9 cellular contexts compared by ENCODE assay signal in genomic region chr22:26360169-26360885, GRCh38.
A peak's percentile ranks its signal among the peaks of the same experiment; 100 is the strongest.
DNase-seq lines count a peak whose midpoint lies in the region; ATAC-seq and TF ChIP-seq lines count a peak whose summit lies in the region.
"Had no signal": no experiment of that assay in that cellular context is flagged by ENCODE, and none has a peak within 500 bp of the region (broad histone marks: within the 10 kb centered on the region; RNA-seq: fewer than 3 reads in every experiment).

No MANE protein-coding gene starts in this region.

- H3K27ac Mint-ChIP-seq in stimulated activated naive CD8-positive, alpha-beta T cell treated with anti-CD3 and anti-CD28 coated beads, Interleukin-15, amount 100 ng/mL, for 72 hours, result peak overlapping the region in 1 of 2 donors; percentile 54

- H2AFZ ChIP-seq in Karpas-422 (ENCODE audit: low read length) (peak overlapping the region; percentile 36; the same call in 1 of the 2 replicates), neuron (ENCODE audit: low read depth, low read length) (peak overlapping the region; percentile 91)

- DNase-seq in DMS153 treated with DMSO at 0.1 percent for 48 hours (lab: John Stamatoyannopoulos, UW; ENCODE audit: unreplicated experiment) (peak; percentile 69), Karpas-422 (peak; percentile 85), RWPE1 (ENCODE audit: low spot score) (peak; percentile 50), foreskin keratinocyte (peak in 1 of 2 donors; percentile 62)
- peak; percentile 40 for DNase-seq in activated T-helper 9 cell treated with anti-CD3 and anti-CD28 coated beads, Interleukin-2, amount 50 U/mL, for 16 hours (ENCODE audit: low read depth)
- DNase-seq in stimulated activated naive CD8-positive, alpha-beta T cell treated with anti-CD3 and anti-CD28 coated beads, Interleukin-15, amount 100 ng/mL, for 72 hours, result peak; percentile 50 to 60

- peaks cover 23% of the 10 kb centered on the region for H3K4me1 ChIP-seq in Karpas-422 (ENCODE audit: low read length)
- peaks cover 4% of the 10 kb centered on the region for H3K4me1 ChIP-seq in foreskin keratinocyte
- H3K4me1 ChIP-seq in neuron (ENCODE audit: insufficient read depth, low read length), result peaks cover 16% of the 10 kb centered on the region

- CTCF ChIA-PET in RWPE1 (lab: Yijun Ruan, JAX), result interaction anchor here (0.6 to 0.7 kb wide), 3 partner anchors 28 to 40 kb away, joined by 3 to 5 read pairs (median 3); no protein-coding TSS in a partner anchor

- H3K27me3 Mint-ChIP-seq in stimulated activated naive CD8-positive, alpha-beta T cell treated with anti-CD3 and anti-CD28 coated beads, Interleukin-15, amount 100 ng/mL, for 72 hours, result peaks cover 12% of the 10 kb centered on the region

- H3K27me3 ChIP-seq in Karpas-422 (ENCODE audit: low read length), result no peaks in the 10 kb centered on the region
- H3K27me3 ChIP-seq in foreskin keratinocyte, result peaks cover 4% of the 10 kb centered on the region
- no peaks in the 10 kb centered on the region for H3K27me3 ChIP-seq in neuron (ENCODE audit: insufficient read depth, low read length)

- H3K4me3 ChIP-seq in Karpas-422 (ENCODE audit: low read length) (peak overlapping the region; percentile 39; the same call in 1 of the 2 replicates), neuron (ENCODE audit: low read length) (peak overlapping the region; percentile 40)

- no peaks in the 10 kb centered on the region for H3K79me2 ChIP-seq in Karpas-422 (ENCODE audit: low read length)

- peak overlapping the region; percentile 51 for H3K4me2 ChIP-seq in Karpas-422 (ENCODE audit: low read depth, low read length, poor library complexity, severe bottlenecking)

- H3K27ac ChIP-seq in Karpas-422 (ENCODE audit: low read length) (no peak overlapping the region), RWPE1 (no peak overlapping the region), foreskin keratinocyte (no peak overlapping the region)
- H3K27ac ChIP-seq: epithelial cell of prostate had no signal

- H3K4me1 Mint-ChIP-seq in stimulated activated naive CD8-positive, alpha-beta T cell treated with anti-CD3 and anti-CD28 coated beads, Interleukin-15, amount 100 ng/mL, for 72 hours, result peaks cover 13% of the 10 kb centered on the region

- peak overlapping the region; percentile 12 to 58 for H3K4me3 Mint-ChIP-seq in stimulated activated naive CD8-positive, alpha-beta T cell treated with anti-CD3 and anti-CD28 coated beads, Interleukin-15, amount 100 ng/mL, for 72 hours

- H3K36me3 ChIP-seq in Karpas-422 (ENCODE audit: insufficient read depth, low read length), result no peaks in the 10 kb centered on the region
- no peaks in the 10 kb centered on the region for H3K36me3 ChIP-seq in neuron (ENCODE audit: insufficient read depth, low read length)

- no peaks in the 10 kb centered on the region for H3K9me3 Mint-ChIP-seq in stimulated activated naive CD8-positive, alpha-beta T cell treated with anti-CD3 and anti-CD28 coated beads, Interleukin-15, amount 100 ng/mL, for 72 hours

- TF ChIP-seq CTCF in RWPE1 (conservative IDR thresholded peaks at IDR 0.05; ENCODE audit: low read depth) (peak; percentile 92), foreskin keratinocyte (conservative IDR thresholded peaks at IDR 0.05) (peak; percentile 91)

- peak overlapping the region; percentile 49 for H3K9ac ChIP-seq in Karpas-422 (ENCODE audit: low read length)

- POLR2A ChIA-PET in RWPE1 (lab: Yijun Ruan, JAX; ENCODE audit: low non-redundant PET), result no interaction called here

- H3K9me2 ChIP-seq in Karpas-422 (replicated peaks; ENCODE audit: insufficient read depth, low read length), result no peaks in the 10 kb centered on the region

- H4K20me1 ChIP-seq in Karpas-422 (ENCODE audit: insufficient read depth, low read depth, low read length), result no peaks in the 10 kb centered on the region

- peak; percentile 51 for ATAC-seq in foreskin keratinocyte
- ATAC-seq in stimulated activated naive CD8-positive, alpha-beta T cell treated with anti-CD3 and anti-CD28 coated beads, Interleukin-15, amount 100 ng/mL, for 72 hours, result peak; percentile 70
- ATAC-seq in GM21723 (IDR thresholded peaks at IDR 0.05; ENCODE audit: unreplicated experiment), result no peak

- no peaks in the 10 kb centered on the region for H3K9me3 ChIP-seq in Karpas-422 (ENCODE audit: low read length)
- no peaks in the 10 kb centered on the region for H3K9me3 ChIP-seq in neuron (ENCODE audit: low read length)
